In genomic region chr17:1347681-1348318, GRCh38 we compare ENCODE assay signal across 8 cellular contexts. TPM values are rescaled to one million over a fixed set of nuclear protein-coding genes. Genes with fewer than 3 reads are reported as not detected.
DNase-seq lines count a peak whose midpoint lies in the region; ATAC-seq and TF ChIP-seq lines count a peak whose summit lies in the region.

No MANE protein-coding gene starts in this region.

- H3K27ac Mint-ChIP-seq in activated CD4-positive, alpha-beta memory T cell treated with anti-CD3 and anti-CD28 coated beads, Interleukin-2, amount 10 ng/mL, durations not matched to agents 7 days and 5 days = peak overlapping the region; percentile 82

- TF ChIP-seq POLR2A in gastroesophageal sphincter (IDR thresholded peaks at IDR 0.05) = no peak
- TF ChIP-seq POLR2A in ovary (IDR thresholded peaks at IDR 0.05) = no peak

- peak overlapping the region; percentile 67 for H3K4me3 Mint-ChIP-seq in activated CD4-positive, alpha-beta memory T cell treated with anti-CD3 and anti-CD28 coated beads, Interleukin-2, amount 10 ng/mL, durations not matched to agents 7 days and 5 days

- peaks cover 16% of the 10 kb centered on the region for H3K4me1 Mint-ChIP-seq in activated CD4-positive, alpha-beta memory T cell treated with anti-CD3 and anti-CD28 coated beads, Interleukin-2, amount 10 ng/mL, durations not matched to agents 7 days and 5 days

- no peaks in the 10 kb centered on the region for H3K9me3 Mint-ChIP-seq in activated CD4-positive, alpha-beta memory T cell treated with anti-CD3 and anti-CD28 coated beads, Interleukin-2, amount 10 ng/mL, durations not matched to agents 7 days and 5 days

- DNase-seq in activated CD4-positive, alpha-beta memory T cell treated with anti-CD3 and anti-CD28 coated beads, Interleukin-2, amount 10 ng/mL, durations not matched to agents 7 days and 5 days = peak; percentile 32
- DNase-seq in ovary = peak in 1 of 5 donors; percentile 42
- DNase-seq in CD1c-positive myeloid dendritic cell (ENCODE audit: extremely low spot score) = no peak
- DNase-seq in NCI-H2227 (lab: John Stamatoyannopoulos, UW; ENCODE audit: unreplicated experiment) = no peak
- DNase-seq in NCI-H2196 treated with DMSO at 0.1 percent for 48 hours (lab: John Stamatoyannopoulos, UW; ENCODE audit: unreplicated experiment) = no peak
- no peak for DNase-seq in NCI-H69 (lab: John Stamatoyannopoulos, UW)

- peaks cover 0 to 51% (median 0%) of the 10 kb centered on the region in 3 donors for H3K4me1 ChIP-seq in gastroesophageal sphincter
- peaks cover 1% of the 10 kb centered on the region for H3K4me1 ChIP-seq in ovary (ENCODE audit: insufficient read depth)

- POLR2A ChIA-PET in activated CD4-positive, alpha-beta memory T cell treated with anti-CD3 and anti-CD28 coated beads, Interleukin-2, amount 10 ng/mL, durations not matched to agents 7 days and 5 days (lab: Charles Lee) = no interaction called here

- H3K9me3 ChIP-seq in gastroesophageal sphincter = no peaks in the 10 kb centered on the region
- H3K9me3 ChIP-seq in ovary = no peaks in the 10 kb centered on the region

- ATAC-seq in gastroesophageal sphincter = peak; percentile 87

- H3K4me3 ChIP-seq in gastroesophageal sphincter (peak overlapping the region; percentile 13 to 16), ovary (peak overlapping the region; percentile 8)

- H3K27me3 Mint-ChIP-seq in activated CD4-positive, alpha-beta memory T cell treated with anti-CD3 and anti-CD28 coated beads, Interleukin-2, amount 10 ng/mL, durations not matched to agents 7 days and 5 days = no peaks in the 10 kb centered on the region

- TF ChIP-seq EP300 in gastroesophageal sphincter (IDR thresholded peaks at IDR 0.05) = no peak
- no peak for TF ChIP-seq EP300 in ovary (IDR thresholded peaks at IDR 0.05)

- H3K27me3 ChIP-seq in gastroesophageal sphincter = no peaks in the 10 kb centered on the region
- no peaks in the 10 kb centered on the region for H3K27me3 ChIP-seq in ovary

- intact Hi-C loops in ovary (cut with DNase I) = no loop called here

- peak overlapping the region; percentile 22; the same call in 1 of the 2 replicates for H3K27ac ChIP-seq in C4-2B
- peak overlapping the region; percentile 29 to 73 (median 70) for H3K27ac ChIP-seq in gastroesophageal sphincter
- H3K27ac ChIP-seq in ovary = peak overlapping the region in 1 of 2 donors; percentile 64

- no peak for TF ChIP-seq CTCF in C4-2B (conservative IDR thresholded peaks at IDR 0.05)
- peak in 1 of 4 experiments; percentile 15 for TF ChIP-seq CTCF in gastroesophageal sphincter (IDR thresholded peaks at IDR 0.05)
- no peak for TF ChIP-seq CTCF in ovary (IDR thresholded peaks at IDR 0.05)

- CTCF ChIA-PET in activated CD4-positive, alpha-beta memory T cell treated with anti-CD3 and anti-CD28 coated beads, Interleukin-2, amount 10 ng/mL, durations not matched to agents 7 days and 5 days (lab: Charles Lee) = interaction anchor here (1.5 kb wide), 1 partner anchor 17 kb away, joined by 5 read pairs; no protein-coding TSS in a partner anchor

- H3K36me3 ChIP-seq in gastroesophageal sphincter (peaks cover 0 to 68% of the 10 kb centered on the region in 2 donors), ovary (no peaks in the 10 kb centered on the region)

- H3K36me3 Mint-ChIP-seq in activated CD4-positive, alpha-beta memory T cell treated with anti-CD3 and anti-CD28 coated beads, Interleukin-2, amount 10 ng/mL, durations not matched to agents 7 days and 5 days (ENCODE audit: low read depth) = peaks cover 69% of the 10 kb centered on the region

- 13 to 26% methylated on average over 8 to 9 of the region's 9 CpGs for WGBS in gastroesophageal sphincter (ENCODE audit: low coverage in 1 of 2), 2 donors
- WGBS in ovary, 3 donors = 6 to 22% (median 9%) methylated on average over 9 of the region's 9 CpGs

RNA-seq across cellular contexts. Expression of gene YWHAE, which starts 52.2 kb away (rescaled TPM):
- 100 to 1,000 TPM; 352 to 374 TPM for total RNA-seq in activated CD4-positive, alpha-beta memory T cell treated with anti-CD3 and anti-CD28 coated beads, Interleukin-2, amount 10 ng/mL, durations not matched to agents 7 days and 5 days
- total RNA-seq in gastroesophageal sphincter = 100 to 1,000 TPM; 359 to 456 (median 398) TPM
- total RNA-seq in ovary = 100 to 1,000 TPM; 384 to 524 (median 452) TPM
- polyA plus RNA-seq in ovary = 100 to 1,000 TPM; 288 to 589 TPM
